Comparison of ENCODE assay signal across 1 cellular context in the genomic region with DNA sequence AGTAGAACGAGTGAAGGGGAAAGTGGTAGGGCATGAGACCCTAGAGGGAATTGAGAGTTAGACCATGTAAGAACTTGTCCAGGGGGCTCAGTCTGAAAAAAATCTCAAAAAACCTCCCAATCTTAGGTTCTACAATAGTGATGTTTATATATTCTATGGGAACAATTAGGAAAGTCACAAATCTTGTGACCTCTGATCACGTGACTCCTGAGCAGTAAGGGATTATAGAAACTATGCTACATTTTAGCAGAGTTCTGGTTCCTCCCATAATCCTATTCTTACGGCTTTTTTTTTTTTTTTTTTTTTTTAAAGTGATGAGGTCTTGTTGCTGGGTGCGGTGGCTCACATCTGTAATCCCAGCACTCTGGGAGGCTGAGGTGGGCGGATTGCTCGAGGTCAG.
A peak's percentile ranks its signal among the peaks of the same experiment; 100 is the strongest.
TF ChIP-seq lines count a peak whose summit lies in the region.

No MANE protein-coding gene starts in this region.

TF ChIP-seq in K562, 482 proteins besides CTCF, POLR2A, EP300 and RAD21 (continued from another document):
- 0 out of 2 replicates have a peak, but pooled peaks have one; percentile 11 for TF ChIP-seq CBFA2T2 (conservative IDR thresholded peaks at IDR 0.05)
- TF ChIP-seq MCM5 (IDR thresholded peaks at IDR 0.05; ENCODE audit: low read depth): no peak
- TF ChIP-seq RAD51 (IDR thresholded peaks at IDR 0.05; ENCODE audit: borderline replicate concordance, low read depth): peak; percentile 71
- TF ChIP-seq L3MBTL2 (IDR thresholded peaks at IDR 0.05): no peak
- TF ChIP-seq TAF9B (IDR thresholded peaks at IDR 0.05; ENCODE audit: partially characterized antibody): no peak
- no peak for TF ChIP-seq U2AF2 (optimal IDR thresholded peaks at IDR 0.05; ENCODE audit: low read depth, low read length)
- no peak for TF ChIP-seq MCM3 (IDR thresholded peaks at IDR 0.05)
- TF ChIP-seq, protein P1, sequence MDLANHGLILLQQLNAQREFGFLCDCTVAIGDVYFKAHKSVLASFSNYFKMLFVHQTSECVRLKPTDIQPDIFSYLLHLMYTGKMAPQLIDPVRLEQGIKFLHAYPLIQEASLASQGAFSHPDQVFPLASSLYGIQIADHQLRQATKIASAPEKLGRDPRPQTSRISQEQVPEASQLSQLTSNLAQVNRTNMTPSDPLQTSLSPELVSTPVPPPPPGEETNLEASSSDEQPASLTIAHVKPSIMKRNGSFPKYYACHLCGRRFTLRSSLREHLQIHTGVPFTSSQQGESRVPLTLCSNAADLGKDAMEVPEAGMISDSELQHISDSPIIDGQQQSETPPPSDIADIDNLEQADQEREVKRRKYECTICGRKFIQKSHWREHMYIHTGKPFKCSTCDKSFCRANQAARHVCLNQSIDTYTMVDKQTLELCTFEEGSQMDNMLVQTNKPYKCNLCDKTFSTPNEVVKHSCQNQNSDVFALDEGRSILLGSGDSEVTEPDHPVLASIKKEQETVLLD (IDR thresholded peaks at IDR 0.05): no peak
- no peak for TF ChIP-seq CBX3 (IDR thresholded peaks at IDR 0.05; ENCODE audit: borderline replicate concordance in 1 of 2, low read length in 2 of 2)
- no peak for TF ChIP-seq MCM7 (IDR thresholded peaks at IDR 0.05)
- TF ChIP-seq, protein P2, sequence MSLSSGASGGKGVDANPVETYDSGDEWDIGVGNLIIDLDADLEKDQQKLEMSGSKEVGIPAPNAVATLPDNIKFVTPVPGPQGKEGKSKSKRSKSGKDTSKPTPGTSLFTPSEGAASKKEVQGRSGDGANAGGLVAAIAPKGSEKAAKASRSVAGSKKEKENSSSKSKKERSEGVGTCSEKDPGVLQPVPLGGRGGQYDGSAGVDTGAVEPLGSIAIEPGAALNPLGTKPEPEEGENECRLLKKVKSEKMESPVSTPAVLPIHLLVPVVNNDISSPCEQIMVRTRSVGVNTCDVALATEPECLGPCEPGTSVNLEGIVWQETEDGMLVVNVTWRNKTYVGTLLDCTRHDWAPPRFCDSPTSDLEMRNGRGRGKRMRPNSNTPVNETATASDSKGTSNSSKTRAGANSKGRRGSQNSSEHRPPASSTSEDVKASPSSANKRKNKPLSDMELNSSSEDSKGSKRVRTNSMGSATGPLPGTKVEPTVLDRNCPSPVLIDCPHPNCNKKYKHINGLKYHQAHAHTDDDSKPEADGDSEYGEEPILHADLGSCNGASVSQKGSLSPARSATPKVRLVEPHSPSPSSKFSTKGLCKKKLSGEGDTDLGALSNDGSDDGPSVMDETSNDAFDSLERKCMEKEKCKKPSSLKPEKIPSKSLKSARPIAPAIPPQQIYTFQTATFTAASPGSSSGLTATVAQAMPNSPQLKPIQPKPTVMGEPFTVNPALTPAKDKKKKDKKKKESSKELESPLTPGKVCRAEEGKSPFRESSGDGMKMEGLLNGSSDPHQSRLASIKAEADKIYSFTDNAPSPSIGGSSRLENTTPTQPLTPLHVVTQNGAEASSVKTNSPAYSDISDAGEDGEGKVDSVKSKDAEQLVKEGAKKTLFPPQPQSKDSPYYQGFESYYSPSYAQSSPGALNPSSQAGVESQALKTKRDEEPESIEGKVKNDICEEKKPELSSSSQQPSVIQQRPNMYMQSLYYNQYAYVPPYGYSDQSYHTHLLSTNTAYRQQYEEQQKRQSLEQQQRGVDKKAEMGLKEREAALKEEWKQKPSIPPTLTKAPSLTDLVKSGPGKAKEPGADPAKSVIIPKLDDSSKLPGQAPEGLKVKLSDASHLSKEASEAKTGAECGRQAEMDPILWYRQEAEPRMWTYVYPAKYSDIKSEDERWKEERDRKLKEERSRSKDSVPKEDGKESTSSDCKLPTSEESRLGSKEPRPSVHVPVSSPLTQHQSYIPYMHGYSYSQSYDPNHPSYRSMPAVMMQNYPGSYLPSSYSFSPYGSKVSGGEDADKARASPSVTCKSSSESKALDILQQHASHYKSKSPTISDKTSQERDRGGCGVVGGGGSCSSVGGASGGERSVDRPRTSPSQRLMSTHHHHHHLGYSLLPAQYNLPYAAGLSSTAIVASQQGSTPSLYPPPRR (CRISPR knock-in tag; IDR thresholded peaks at IDR 0.05; ENCODE audit: borderline replicate concordance): no peak
- no peak for TF ChIP-seq PML (IDR thresholded peaks at IDR 0.05; ENCODE audit: low read length)
- no peak for TF ChIP-seq NFE2 (IDR thresholded peaks at IDR 0.05; ENCODE audit: low read depth)
- no peak for TF ChIP-seq FOSL1 (tag; conservative IDR thresholded peaks at IDR 0.05)
- TF ChIP-seq ZNF384 (IDR thresholded peaks at IDR 0.05; ENCODE audit: low read depth, low read length): peak; percentile 5; the same call in 1 of the 2 replicates
- TF ChIP-seq ZNF282 (CRISPR knock-in tag; IDR thresholded peaks at IDR 0.05): no peak
- no peak for TF ChIP-seq ZNF444 (CRISPR knock-in tag; IDR thresholded peaks at IDR 0.05)
- TF ChIP-seq, protein P3, sequence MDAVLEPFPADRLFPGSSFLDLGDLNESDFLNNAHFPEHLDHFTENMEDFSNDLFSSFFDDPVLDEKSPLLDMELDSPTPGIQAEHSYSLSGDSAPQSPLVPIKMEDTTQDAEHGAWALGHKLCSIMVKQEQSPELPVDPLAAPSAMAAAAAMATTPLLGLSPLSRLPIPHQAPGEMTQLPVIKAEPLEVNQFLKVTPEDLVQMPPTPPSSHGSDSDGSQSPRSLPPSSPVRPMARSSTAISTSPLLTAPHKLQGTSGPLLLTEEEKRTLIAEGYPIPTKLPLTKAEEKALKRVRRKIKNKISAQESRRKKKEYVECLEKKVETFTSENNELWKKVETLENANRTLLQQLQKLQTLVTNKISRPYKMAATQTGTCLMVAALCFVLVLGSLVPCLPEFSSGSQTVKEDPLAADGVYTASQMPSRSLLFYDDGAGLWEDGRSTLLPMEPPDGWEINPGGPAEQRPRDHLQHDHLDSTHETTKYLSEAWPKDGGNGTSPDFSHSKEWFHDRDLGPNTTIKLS (IDR thresholded peaks at IDR 0.05; ENCODE audit: borderline replicate concordance, low read depth): no peak
- no peak for TF ChIP-seq HIVEP1 (CRISPR knock-in tag; IDR thresholded peaks at IDR 0.05)
- TF ChIP-seq, protein P4, sequence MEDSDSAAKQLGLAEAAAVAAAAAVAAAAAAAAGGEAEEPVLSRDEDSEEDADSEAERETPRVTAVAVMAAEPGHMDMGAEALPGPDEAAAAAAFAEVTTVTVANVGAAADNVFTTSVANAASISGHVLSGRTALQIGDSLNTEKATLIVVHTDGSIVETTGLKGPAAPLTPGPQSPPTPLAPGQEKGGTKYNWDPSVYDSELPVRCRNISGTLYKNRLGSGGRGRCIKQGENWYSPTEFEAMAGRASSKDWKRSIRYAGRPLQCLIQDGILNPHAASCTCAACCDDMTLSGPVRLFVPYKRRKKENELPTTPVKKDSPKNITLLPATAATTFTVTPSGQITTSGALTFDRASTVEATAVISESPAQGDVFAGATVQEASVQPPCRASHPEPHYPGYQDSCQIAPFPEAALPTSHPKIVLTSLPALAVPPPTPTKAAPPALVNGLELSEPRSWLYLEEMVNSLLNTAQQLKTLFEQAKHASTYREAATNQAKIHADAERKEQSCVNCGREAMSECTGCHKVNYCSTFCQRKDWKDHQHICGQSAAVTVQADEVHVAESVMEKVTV (CRISPR knock-in tag; IDR thresholded peaks at IDR 0.05): no peak
- TF ChIP-seq, protein P5, sequence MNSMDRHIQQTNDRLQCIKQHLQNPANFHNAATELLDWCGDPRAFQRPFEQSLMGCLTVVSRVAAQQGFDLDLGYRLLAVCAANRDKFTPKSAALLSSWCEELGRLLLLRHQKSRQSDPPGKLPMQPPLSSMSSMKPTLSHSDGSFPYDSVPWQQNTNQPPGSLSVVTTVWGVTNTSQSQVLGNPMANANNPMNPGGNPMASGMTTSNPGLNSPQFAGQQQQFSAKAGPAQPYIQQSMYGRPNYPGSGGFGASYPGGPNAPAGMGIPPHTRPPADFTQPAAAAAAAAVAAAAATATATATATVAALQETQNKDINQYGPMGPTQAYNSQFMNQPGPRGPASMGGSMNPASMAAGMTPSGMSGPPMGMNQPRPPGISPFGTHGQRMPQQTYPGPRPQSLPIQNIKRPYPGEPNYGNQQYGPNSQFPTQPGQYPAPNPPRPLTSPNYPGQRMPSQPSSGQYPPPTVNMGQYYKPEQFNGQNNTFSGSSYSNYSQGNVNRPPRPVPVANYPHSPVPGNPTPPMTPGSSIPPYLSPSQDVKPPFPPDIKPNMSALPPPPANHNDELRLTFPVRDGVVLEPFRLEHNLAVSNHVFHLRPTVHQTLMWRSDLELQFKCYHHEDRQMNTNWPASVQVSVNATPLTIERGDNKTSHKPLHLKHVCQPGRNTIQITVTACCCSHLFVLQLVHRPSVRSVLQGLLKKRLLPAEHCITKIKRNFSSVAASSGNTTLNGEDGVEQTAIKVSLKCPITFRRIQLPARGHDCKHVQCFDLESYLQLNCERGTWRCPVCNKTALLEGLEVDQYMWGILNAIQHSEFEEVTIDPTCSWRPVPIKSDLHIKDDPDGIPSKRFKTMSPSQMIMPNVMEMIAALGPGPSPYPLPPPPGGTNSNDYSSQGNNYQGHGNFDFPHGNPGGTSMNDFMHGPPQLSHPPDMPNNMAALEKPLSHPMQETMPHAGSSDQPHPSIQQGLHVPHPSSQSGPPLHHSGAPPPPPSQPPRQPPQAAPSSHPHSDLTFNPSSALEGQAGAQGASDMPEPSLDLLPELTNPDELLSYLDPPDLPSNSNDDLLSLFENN (IDR thresholded peaks at IDR 0.05; ENCODE audit: low read depth in 2 of 2, low read length in 2 of 2): no peak
- no peak for TF ChIP-seq CBX8 (IDR thresholded peaks at IDR 0.05; ENCODE audit: borderline replicate concordance, extremely low read depth, low read depth, low read length, poor library complexity, severe bottlenecking)
- peak; percentile 36; the same call in 1 of the 2 replicates for TF ChIP-seq TOE1 (IDR thresholded peaks at IDR 0.05; ENCODE audit: borderline replicate concordance)
- TF ChIP-seq TOE1 (CRISPR knock-in tag; IDR thresholded peaks at IDR 0.05; ENCODE audit: borderline replicate concordance, low read depth): no peak
